8 cellular contexts compared by ENCODE assay signal in genomic region chr12:46983959-46984833, GRCh38.
A peak's percentile ranks its signal among the peaks of the same experiment; 100 is the strongest.
DNase-seq lines count a peak whose midpoint lies in the region; ATAC-seq and TF ChIP-seq lines count a peak whose summit lies in the region.

No MANE protein-coding gene starts in this region.

- no peak overlapping the region for H3K4me3 Mint-ChIP-seq in activated CD8-positive, alpha-beta T cell treated with anti-CD3 and anti-CD28 coated beads for 36 hours
- no peak overlapping the region for H3K4me3 Mint-ChIP-seq in nephron progenitor cell

- no peaks in the 10 kb centered on the region for H3K36me3 Mint-ChIP-seq in activated CD8-positive, alpha-beta T cell treated with anti-CD3 and anti-CD28 coated beads for 36 hours (ENCODE audit: low read depth)
- H3K36me3 Mint-ChIP-seq in nephron progenitor cell (ENCODE audit: low read depth), result no peaks in the 10 kb centered on the region

- POLR2A ChIA-PET in activated CD8-positive, alpha-beta T cell treated with anti-CD3 and anti-CD28 coated beads for 36 hours (lab: Charles Lee), result no interaction called here

- peak; percentile 55 for DNase-seq in SIG-M5 treated with dmso at 0.1 percent for 504 hours (lab: John Stamatoyannopoulos, UW; ENCODE audit: unreplicated experiment)
- DNase-seq in SIG-M5 (lab: John Stamatoyannopoulos, UW), result no peak
- DNase-seq in NCI-H510A (lab: John Stamatoyannopoulos, UW), result peak; percentile 8
- DNase-seq in activated CD8-positive, alpha-beta T cell treated with anti-CD3 and anti-CD28 coated beads for 36 hours, result peak; percentile 53
- DNase-seq in fibroblast of gingiva (ENCODE audit: low read depth), result peak; percentile 65
- peak; percentile 43 for DNase-seq in nephron progenitor cell
- no peak for DNase-seq in GM19238 (ENCODE audit: insufficient read length, low spot score)

- TF ChIP-seq CTCF in activated CD8-positive, alpha-beta T cell treated with anti-CD3 and anti-CD28 coated beads for 36 hours (IDR thresholded peaks at IDR 0.05), result peak; percentile 72
- TF ChIP-seq CTCF in nephron progenitor cell (IDR thresholded peaks at IDR 0.05), result peak; percentile 75

- intact Hi-C loops in activated CD8-positive, alpha-beta T cell treated with anti-CD3 and anti-CD28 coated beads for 36 hours (cut with micrococcal nuclease), result no loop called here

- no peaks in the 10 kb centered on the region for H3K4me1 Mint-ChIP-seq in activated CD8-positive, alpha-beta T cell treated with anti-CD3 and anti-CD28 coated beads for 36 hours (ENCODE audit: low read depth)
- peaks cover 5% of the 10 kb centered on the region for H3K4me1 Mint-ChIP-seq in nephron progenitor cell

- H3K27me3 Mint-ChIP-seq in activated CD8-positive, alpha-beta T cell treated with anti-CD3 and anti-CD28 coated beads for 36 hours, result peaks cover 10% of the 10 kb centered on the region
- peaks cover 3% of the 10 kb centered on the region for H3K27me3 Mint-ChIP-seq in nephron progenitor cell (ENCODE audit: low read depth, poor library complexity)

- no peak overlapping the region for H3K27ac Mint-ChIP-seq in activated CD8-positive, alpha-beta T cell treated with anti-CD3 and anti-CD28 coated beads for 36 hours
- H3K27ac Mint-ChIP-seq in nephron progenitor cell, result no peak overlapping the region

- CTCF ChIA-PET in activated CD8-positive, alpha-beta T cell treated with anti-CD3 and anti-CD28 coated beads for 36 hours (lab: Charles Lee), result interaction anchor here (0.6 to 2.2 kb wide), 21 partner anchors 11 to 912 kb away, joined by 3 to 16 read pairs (median 3); no protein-coding TSS in a partner anchor

- H3K9me3 Mint-ChIP-seq in activated CD8-positive, alpha-beta T cell treated with anti-CD3 and anti-CD28 coated beads for 36 hours, result peaks cover 4% of the 10 kb centered on the region
- peaks cover 12% of the 10 kb centered on the region for H3K9me3 Mint-ChIP-seq in nephron progenitor cell

- peak; percentile 61 for ATAC-seq in HG02870 (IDR thresholded peaks at IDR 0.05; ENCODE audit: unreplicated experiment)
- ATAC-seq in activated CD8-positive, alpha-beta T cell treated with anti-CD3 and anti-CD28 coated beads for 36 hours, result peak; percentile 67

Comparison
In these comparisons a context has a peak if more than half of its experiments do, and no peak if none do; other contexts are left out.
1. DNase-seq: peak in SIG-M5 treated with dmso at 0.1 percent for 504 hours (single experiment), NCI-H510A (single experiment), activated CD8-positive, alpha-beta T cell treated with anti-CD3 and anti-CD28 coated beads for 36 hours (single experiment), fibroblast of gingiva (single experiment) and nephron progenitor cell (single experiment); none in SIG-M5 (single experiment) and GM19238 (single experiment).